In the genomic region with DNA sequence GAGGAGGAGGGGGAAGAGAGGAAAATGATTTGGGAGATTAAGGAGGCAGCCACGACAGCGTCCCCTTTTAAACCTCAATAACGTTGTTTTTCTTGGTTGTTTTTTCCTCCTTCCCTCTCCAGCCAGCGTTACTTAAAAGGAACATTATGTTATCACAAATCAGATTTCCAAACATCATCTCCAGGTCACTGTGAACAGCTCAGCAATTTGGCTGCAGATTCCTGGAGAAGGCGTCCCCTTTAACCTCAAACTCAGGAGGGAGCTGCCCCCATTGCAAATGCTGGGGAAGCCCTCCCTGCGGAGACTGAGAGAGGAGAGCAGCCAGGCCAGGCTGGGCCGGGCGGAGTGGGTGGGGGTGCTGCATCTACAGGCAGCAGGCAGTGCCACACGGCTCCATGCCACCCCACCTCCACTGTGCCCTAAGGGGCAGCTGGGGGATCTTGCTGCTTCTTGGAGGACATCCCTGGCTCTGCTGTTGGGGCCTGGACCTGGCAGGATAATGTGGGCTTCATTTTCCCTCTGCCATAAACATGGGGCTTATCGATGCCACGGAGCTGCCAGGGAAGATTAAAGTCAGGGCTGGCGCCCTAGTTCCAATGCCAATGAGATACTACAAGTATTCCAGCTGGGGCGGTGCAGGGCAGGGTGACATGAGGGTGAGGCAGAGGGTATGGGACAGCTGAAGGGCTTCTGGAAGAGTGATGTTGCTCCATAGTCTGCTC, we compare ENCODE assay signal across 31 cellular contexts.
A peak's percentile ranks its signal among the peaks of the same experiment; 100 is the strongest.
DNase-seq lines count a peak whose midpoint lies in the region; ATAC-seq, FAIRE-seq and TF ChIP-seq lines count a peak whose summit lies in the region.
"Had no signal": no experiment of that assay in that cellular context is flagged by ENCODE, and none has a peak within 500 bp of the region (broad histone marks: within the 10 kb centered on the region; RNA-seq: fewer than 3 reads in every experiment).

No MANE protein-coding gene starts in this region.

- H3K4me1 Mint-ChIP-seq in activated CD8-positive, alpha-beta T cell treated with anti-CD3 and anti-CD28 coated beads for 36 hours (ENCODE audit: low read depth) = no peaks in the 10 kb centered on the region
- H3K4me1 Mint-ChIP-seq: neural crest cell, T-helper 17 cell had no signal

- CTCF ChIA-PET in HEK293T (lab: Yijun Ruan, JAX) = no interaction called here
- CTCF ChIA-PET in activated CD8-positive, alpha-beta T cell treated with anti-CD3 and anti-CD28 coated beads for 36 hours (lab: Charles Lee) = no interaction called here

- H3K79me2 ChIP-seq in hepatocyte = no peaks in the 10 kb centered on the region
- no peaks in the 10 kb centered on the region for H3K79me2 ChIP-seq in parathyroid adenoma

- H3K4me2 ChIP-seq in hepatocyte (no peak overlapping the region), parathyroid adenoma (ENCODE audit: low read length) (peak overlapping the region; percentile 31)
- H3K4me2 ChIP-seq: smooth muscle cell had no signal

- H3K9ac ChIP-seq in parathyroid adenoma = no peak overlapping the region

- H3K36me3 ChIP-seq in hepatocyte (replicated peaks; ENCODE audit: insufficient read depth, low read depth) (no peaks in the 10 kb centered on the region), parathyroid adenoma (ENCODE audit: control insufficient read depth, insufficient read depth, low read length) (no peaks in the 10 kb centered on the region)
- H3K36me3 ChIP-seq: adrenal gland, left lung, suprapubic skin had no signal

- no peaks in the 10 kb centered on the region for H4K20me1 ChIP-seq in hepatocyte (ENCODE audit: insufficient read depth, poor library complexity, severe bottlenecking)

- no peak for ATAC-seq in activated CD8-positive, alpha-beta T cell treated with anti-CD3 and anti-CD28 coated beads for 36 hours
- ATAC-seq: activated T-cell treated with anti-CD3 and anti-CD28 coated beads, Interleukin-2, amount 50 U/mL, for 4 hours; GM12878; left lung; mucosa of descending colon; T-helper 17 cell had no signal

- no peaks in the 10 kb centered on the region for H3K9me3 ChIP-seq in hepatocyte (ENCODE audit: low read depth)
- H3K9me3 ChIP-seq in parathyroid adenoma (ENCODE audit: control insufficient read depth, low read length) = no peaks in the 10 kb centered on the region
- H3K9me3 ChIP-seq: adrenal gland, left lung, mucosa of descending colon, suprapubic skin had no signal

- POLR2A ChIA-PET in HEK293T (lab: Yijun Ruan, JAX) = no interaction called here
- POLR2A ChIA-PET in activated CD8-positive, alpha-beta T cell treated with anti-CD3 and anti-CD28 coated beads for 36 hours (lab: Charles Lee) = no interaction called here

- no peak overlapping the region for H3K4me3 Mint-ChIP-seq in activated CD8-positive, alpha-beta T cell treated with anti-CD3 and anti-CD28 coated beads for 36 hours
- H3K4me3 Mint-ChIP-seq: activated T-cell treated with anti-CD3 and anti-CD28 coated beads, Interleukin-2, amount 50 U/mL, for 4 hours; H9; neural crest cell; T-helper 17 cell had no signal

- TF ChIP-seq CTCF in hepatocyte (IDR thresholded peaks at IDR 0.05; ENCODE audit: poor library complexity) (no peak), parathyroid adenoma (IDR thresholded peaks at IDR 0.05) (no peak)
- TF ChIP-seq CTCF in activated CD8-positive, alpha-beta T cell treated with anti-CD3 and anti-CD28 coated beads for 36 hours (IDR thresholded peaks at IDR 0.05) = no peak

- no peaks in the 10 kb centered on the region for H3K36me3 Mint-ChIP-seq in activated CD8-positive, alpha-beta T cell treated with anti-CD3 and anti-CD28 coated beads for 36 hours (ENCODE audit: low read depth)

- 68% methylated on average over 13 of the region's 13 CpGs for WGBS in hepatocyte (ENCODE audit: low lambda C conversion rate, missing lambda C conversion rate)

- no peaks in the 10 kb centered on the region for H3K9me2 ChIP-seq in hepatocyte (replicated peaks; ENCODE audit: insufficient read depth)

- H3K27ac ChIP-seq in hepatocyte (peak overlapping the region; percentile 23), parathyroid adenoma (peak overlapping the region; percentile 86)
- H3K27ac ChIP-seq: HL-60, left lung, SK-N-MC, suprapubic skin had no signal

- intact Hi-C loops in activated CD8-positive, alpha-beta T cell treated with anti-CD3 and anti-CD28 coated beads for 36 hours (cut with micrococcal nuclease) = no loop called here

- peak; percentile 29 for FAIRE-seq in endometrium (lab: Jason Lieb, UNC)
- FAIRE-seq: bronchial epithelial cell, GM12878, urothelium cell line had no signal

- H3K27me3 Mint-ChIP-seq in activated CD8-positive, alpha-beta T cell treated with anti-CD3 and anti-CD28 coated beads for 36 hours = no peaks in the 10 kb centered on the region
- H3K27me3 Mint-ChIP-seq: T-helper 17 cell had no signal

- H2AFZ ChIP-seq in hepatocyte (no peak overlapping the region), parathyroid adenoma (peak overlapping the region; percentile 61)

- H3K27ac Mint-ChIP-seq in activated CD8-positive, alpha-beta T cell treated with anti-CD3 and anti-CD28 coated beads for 36 hours = no peak overlapping the region
- H3K27ac Mint-ChIP-seq: H9, T-helper 17 cell had no signal

- H3K4me3 ChIP-seq in hepatocyte = no peak overlapping the region
- no peak overlapping the region for H3K4me3 ChIP-seq in parathyroid adenoma (ENCODE audit: low read depth, low read length)
- H3K4me3 ChIP-seq: adrenal gland, GM12878, left lung, mucosa of descending colon, SK-N-MC, smooth muscle cell, suprapubic skin had no signal

- H3K4me1 ChIP-seq in hepatocyte (ENCODE audit: insufficient read depth) (peaks cover 6% of the 10 kb centered on the region), parathyroid adenoma (peaks cover 24% of the 10 kb centered on the region)

- no peaks in the 10 kb centered on the region for H3K9me3 Mint-ChIP-seq in activated CD8-positive, alpha-beta T cell treated with anti-CD3 and anti-CD28 coated beads for 36 hours
- H3K9me3 Mint-ChIP-seq: activated T-cell treated with anti-CD3 and anti-CD28 coated beads, Interleukin-2, amount 50 U/mL, for 4 hours; neural crest cell had no signal

- H3K27me3 ChIP-seq in hepatocyte = no peaks in the 10 kb centered on the region
- no peaks in the 10 kb centered on the region for H3K27me3 ChIP-seq in parathyroid adenoma (ENCODE audit: control insufficient read depth, insufficient read depth, low read length)
- H3K27me3 ChIP-seq: suprapubic skin had no signal

- DNase-seq in HEK293T (ENCODE audit: extremely low spot score) (peak; percentile 3), hepatocyte (ENCODE audit: low spot score) (no peak), UCSD-AML1 (lab: John Stamatoyannopoulos, UW; ENCODE audit: unreplicated experiment) (no peak), C1 segment of cervical spinal cord (lab: John Stamatoyannopoulos, UW) (no peak), NAMALWA (ENCODE audit: low spot score) (no peak)
- DNase-seq in activated CD8-positive, alpha-beta T cell treated with anti-CD3 and anti-CD28 coated beads for 36 hours = no peak
- DNase-seq: activated CD4-positive, alpha-beta T cell treated with anti-CD3 and anti-CD28 coated beads for 4 hours; activated T-cell treated with anti-CD3 and anti-CD28 coated beads, Interleukin-2, amount 50 U/mL, for 4 hours; adrenal gland; COR-L47; cortex of kidney; DND-41; H9; left lung; mucosa of descending colon; NCI-H1105; NCI-H2029; NCI-H345; NCI-H748 treated with DMSO at 0.1 percent for 48 hours; RPMI8226; T-helper 17 cell had no signal

TF ChIP-seq in HEK293T, 16 proteins besides CTCF, POLR2A, EP300 and RAD21:
- TF ChIP-seq, protein P1, sequence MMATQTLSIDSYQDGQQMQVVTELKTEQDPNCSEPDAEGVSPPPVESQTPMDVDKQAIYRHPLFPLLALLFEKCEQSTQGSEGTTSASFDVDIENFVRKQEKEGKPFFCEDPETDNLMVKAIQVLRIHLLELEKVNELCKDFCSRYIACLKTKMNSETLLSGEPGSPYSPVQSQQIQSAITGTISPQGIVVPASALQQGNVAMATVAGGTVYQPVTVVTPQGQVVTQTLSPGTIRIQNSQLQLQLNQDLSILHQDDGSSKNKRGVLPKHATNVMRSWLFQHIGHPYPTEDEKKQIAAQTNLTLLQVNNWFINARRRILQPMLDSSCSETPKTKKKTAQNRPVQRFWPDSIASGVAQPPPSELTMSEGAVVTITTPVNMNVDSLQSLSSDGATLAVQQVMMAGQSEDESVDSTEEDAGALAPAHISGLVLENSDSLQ (IDR thresholded peaks at IDR 0.05) = no peak
- no peak for TF ChIP-seq ARNT (IDR thresholded peaks at IDR 0.05)
- TF ChIP-seq HDGF (IDR thresholded peaks at IDR 0.05; ENCODE audit: borderline replicate concordance) = no peak
- no peak for TF ChIP-seq TARDBP (IDR thresholded peaks at IDR 0.05)
- no peak for TF ChIP-seq FOXK2 (IDR thresholded peaks at IDR 0.05)
